In the genomic region with DNA sequence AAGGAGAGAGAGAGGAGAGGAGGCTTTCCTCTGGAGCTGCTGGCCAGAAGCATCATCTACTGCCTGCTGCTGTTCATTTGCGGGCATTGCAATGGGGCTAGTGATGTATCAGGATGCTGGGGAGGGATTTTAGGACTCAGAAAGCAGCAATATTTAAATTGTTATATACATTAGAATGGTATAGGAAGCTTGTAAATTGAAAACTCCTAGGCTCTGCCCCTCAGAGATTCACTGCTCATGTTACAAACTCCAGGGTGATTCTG, we compare ENCODE assay signal across 2 cellular contexts.
TF ChIP-seq lines count a peak whose summit lies in the region.

No MANE protein-coding gene starts in this region.

TF ChIP-seq in HCT116, 20 proteins besides CTCF, POLR2A, EP300 and RAD21:
- TF ChIP-seq EGR1 (IDR thresholded peaks at IDR 0.05; ENCODE audit: low read depth) = no peak
- no peak for TF ChIP-seq EZH2phosphoT487 (IDR thresholded peaks at IDR 0.05; ENCODE audit: borderline replicate concordance)
- TF ChIP-seq, protein P1, sequence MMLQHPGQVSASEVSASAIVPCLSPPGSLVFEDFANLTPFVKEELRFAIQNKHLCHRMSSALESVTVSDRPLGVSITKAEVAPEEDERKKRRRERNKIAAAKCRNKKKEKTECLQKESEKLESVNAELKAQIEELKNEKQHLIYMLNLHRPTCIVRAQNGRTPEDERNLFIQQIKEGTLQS (IDR thresholded peaks at IDR 0.05) = no peak
- TF ChIP-seq CEBPB (IDR thresholded peaks at IDR 0.05; ENCODE audit: low read depth) = no peak
- TF ChIP-seq, protein P2, sequence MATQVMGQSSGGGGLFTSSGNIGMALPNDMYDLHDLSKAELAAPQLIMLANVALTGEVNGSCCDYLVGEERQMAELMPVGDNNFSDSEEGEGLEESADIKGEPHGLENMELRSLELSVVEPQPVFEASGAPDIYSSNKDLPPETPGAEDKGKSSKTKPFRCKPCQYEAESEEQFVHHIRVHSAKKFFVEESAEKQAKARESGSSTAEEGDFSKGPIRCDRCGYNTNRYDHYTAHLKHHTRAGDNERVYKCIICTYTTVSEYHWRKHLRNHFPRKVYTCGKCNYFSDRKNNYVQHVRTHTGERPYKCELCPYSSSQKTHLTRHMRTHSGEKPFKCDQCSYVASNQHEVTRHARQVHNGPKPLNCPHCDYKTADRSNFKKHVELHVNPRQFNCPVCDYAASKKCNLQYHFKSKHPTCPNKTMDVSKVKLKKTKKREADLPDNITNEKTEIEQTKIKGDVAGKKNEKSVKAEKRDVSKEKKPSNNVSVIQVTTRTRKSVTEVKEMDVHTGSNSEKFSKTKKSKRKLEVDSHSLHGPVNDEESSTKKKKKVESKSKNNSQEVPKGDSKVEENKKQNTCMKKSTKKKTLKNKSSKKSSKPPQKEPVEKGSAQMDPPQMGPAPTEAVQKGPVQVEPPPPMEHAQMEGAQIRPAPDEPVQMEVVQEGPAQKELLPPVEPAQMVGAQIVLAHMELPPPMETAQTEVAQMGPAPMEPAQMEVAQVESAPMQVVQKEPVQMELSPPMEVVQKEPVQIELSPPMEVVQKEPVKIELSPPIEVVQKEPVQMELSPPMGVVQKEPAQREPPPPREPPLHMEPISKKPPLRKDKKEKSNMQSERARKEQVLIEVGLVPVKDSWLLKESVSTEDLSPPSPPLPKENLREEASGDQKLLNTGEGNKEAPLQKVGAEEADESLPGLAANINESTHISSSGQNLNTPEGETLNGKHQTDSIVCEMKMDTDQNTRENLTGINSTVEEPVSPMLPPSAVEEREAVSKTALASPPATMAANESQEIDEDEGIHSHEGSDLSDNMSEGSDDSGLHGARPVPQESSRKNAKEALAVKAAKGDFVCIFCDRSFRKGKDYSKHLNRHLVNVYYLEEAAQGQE (IDR thresholded peaks at IDR 0.05; ENCODE audit: low read depth) = no peak
- TF ChIP-seq SRF (IDR thresholded peaks at IDR 0.05; ENCODE audit: low read depth) = no peak
TF ChIP-seq in HCT116: peak in this region for 0.

TF ChIP-seq in GM12878, 131 proteins besides CTCF, POLR2A, EP300 and RAD21:
- TF ChIP-seq CBX5 (IDR thresholded peaks at IDR 0.05; ENCODE audit: low read depth) = no peak
- TF ChIP-seq POLR2AphosphoS5 (IDR thresholded peaks at IDR 0.05; ENCODE audit: low read length) = no peak
- TF ChIP-seq TCF12 (IDR thresholded peaks at IDR 0.05; ENCODE audit: low read depth, low read length) = no peak
- TF ChIP-seq, protein P3, sequence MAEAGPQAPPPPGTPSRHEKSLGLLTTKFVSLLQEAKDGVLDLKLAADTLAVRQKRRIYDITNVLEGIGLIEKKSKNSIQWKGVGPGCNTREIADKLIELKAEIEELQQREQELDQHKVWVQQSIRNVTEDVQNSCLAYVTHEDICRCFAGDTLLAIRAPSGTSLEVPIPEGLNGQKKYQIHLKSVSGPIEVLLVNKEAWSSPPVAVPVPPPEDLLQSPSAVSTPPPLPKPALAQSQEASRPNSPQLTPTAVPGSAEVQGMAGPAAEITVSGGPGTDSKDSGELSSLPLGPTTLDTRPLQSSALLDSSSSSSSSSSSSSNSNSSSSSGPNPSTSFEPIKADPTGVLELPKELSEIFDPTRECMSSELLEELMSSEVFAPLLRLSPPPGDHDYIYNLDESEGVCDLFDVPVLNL (IDR thresholded peaks at IDR 0.05; ENCODE audit: low read depth, low read length) = no peak
